Comparison of ENCODE assay signal across 26 cellular contexts in genomic region chr13:112955956-112956355, GRCh38. TPM values are rescaled to one million over a fixed set of nuclear protein-coding genes. Genes with fewer than 3 reads are reported as not detected.
"Had no signal": no experiment of that assay in that cellular context is flagged by ENCODE, and none has a peak within 500 bp of the region (broad histone marks: within the 10 kb centered on the region; RNA-seq: fewer than 3 reads in every experiment).

No MANE protein-coding gene starts in this region.

- H3K27ac Mint-ChIP-seq: immature natural killer cell; naive thymus-derived CD8-positive, alpha-beta T cell; progenitor cell of endocrine pancreas; stimulated activated effector memory CD8-positive, alpha-beta T cell treated with anti-CD3 and anti-CD28 coated beads, Interleukin-12 subunit alpha, Interleukin-12 subunit beta, amount 100 ng/mL, for 72 hours had no signal

- H3K27me3 Mint-ChIP-seq: progenitor cell of endocrine pancreas had no signal

- H3K4me3 Mint-ChIP-seq: immature natural killer cell; naive thymus-derived CD8-positive, alpha-beta T cell; stimulated activated effector memory CD8-positive, alpha-beta T cell treated with anti-CD3 and anti-CD28 coated beads, Interleukin-12 subunit alpha, Interleukin-12 subunit beta, amount 100 ng/mL, for 72 hours; type B pancreatic cell had no signal

- H3K36me3 ChIP-seq: esophagus muscularis mucosa, gastroesophageal sphincter, left ventricle myocardium inferior, lower lobe of right lung, ovary, right lobe of liver, stomach, thyroid gland had no signal

- H3K27ac ChIP-seq: coronary artery, esophagus muscularis mucosa, foreskin keratinocyte, gastroesophageal sphincter, left ventricle myocardium inferior, lower lobe of right lung, ovary, right lobe of liver, stomach, thyroid gland had no signal

- H3K4me1 ChIP-seq: foreskin keratinocyte had no signal

- H3K36me3 Mint-ChIP-seq: immature natural killer cell; naive thymus-derived CD8-positive, alpha-beta T cell; stimulated activated effector memory CD8-positive, alpha-beta T cell treated with anti-CD3 and anti-CD28 coated beads, Interleukin-12 subunit alpha, Interleukin-12 subunit beta, amount 100 ng/mL, for 72 hours; type B pancreatic cell had no signal

- H3K4me2 ChIP-seq: smooth muscle cell had no signal

- H3K4me3 ChIP-seq: coronary artery, esophagus muscularis mucosa, gastroesophageal sphincter, left ventricle myocardium inferior, lower lobe of right lung, ovary, right lobe of liver, smooth muscle cell, stomach, thyroid gland had no signal

- H3K27me3 ChIP-seq: ovary, right lobe of liver, thyroid gland had no signal

- DNase-seq: dermis blood vessel endothelial cell; effector memory CD4-positive, alpha-beta T cell; foreskin keratinocyte; hypothalamus; immature natural killer cell; islet precursor cell; kidney glomerular epithelial cell; left ventricle myocardium inferior; lower lobe of right lung; occipital lobe; stimulated activated CD4-positive, alpha-beta T cell treated with anti-CD3 and anti-CD28 coated beads, Interleukin-2, amount 100 ng/mL, for 24 hours; stimulated activated CD4-positive, alpha-beta T cell treated with anti-CD3 and anti-CD28 coated beads, Interleukin-4, amount 100 ng/mL, for 24 hours; stimulated activated naive CD4-positive, alpha-beta T cell treated with Interleukin-2 at 50 U/mL for 16 hours; stomach; thyroid gland had no signal

- H3K9me3 Mint-ChIP-seq: immature natural killer cell; naive thymus-derived CD8-positive, alpha-beta T cell; stimulated activated effector memory CD8-positive, alpha-beta T cell treated with anti-CD3 and anti-CD28 coated beads, Interleukin-12 subunit alpha, Interleukin-12 subunit beta, amount 100 ng/mL, for 72 hours; type B pancreatic cell had no signal

- ATAC-seq: foreskin keratinocyte; gastroesophageal sphincter; left colon; lower lobe of right lung; naive thymus-derived CD8-positive, alpha-beta T cell; right lobe of liver; stimulated activated effector memory CD8-positive, alpha-beta T cell treated with anti-CD3 and anti-CD28 coated beads, Interleukin-12 subunit alpha, Interleukin-12 subunit beta, amount 100 ng/mL, for 72 hours had no signal

- H3K4me1 Mint-ChIP-seq: immature natural killer cell; naive thymus-derived CD8-positive, alpha-beta T cell; stimulated activated effector memory CD8-positive, alpha-beta T cell treated with anti-CD3 and anti-CD28 coated beads, Interleukin-12 subunit alpha, Interleukin-12 subunit beta, amount 100 ng/mL, for 72 hours had no signal

RNA-seq across cellular contexts. Expression of gene MCF2L, which starts 13.1 kb away (rescaled TPM):
- total RNA-seq: foreskin keratinocyte had no signal
